In genomic region chr1:206464456-206464964, GRCh38 we compare ENCODE assay signal across 7 cellular contexts. TPM values are rescaled to one million over a fixed set of nuclear protein-coding genes. Genes with fewer than 3 reads are reported as not detected.
DNase-seq lines count a peak whose midpoint lies in the region; ATAC-seq and TF ChIP-seq lines count a peak whose summit lies in the region.

No MANE protein-coding gene starts in this region.

- peak in 3 of 4 donors; percentile 51 to 59 (median 53) for ATAC-seq in psoas muscle
- ATAC-seq in HG03097 (IDR thresholded peaks at IDR 0.05; ENCODE audit: low FRiP score, unreplicated experiment) = no peak

- 60 to 77% (median 66%) methylated on average over 4 of the region's 4 CpGs for WGBS in psoas muscle, 3 donors

- H3K4me1 ChIP-seq in psoas muscle = peaks cover 11% of the 10 kb centered on the region

- TF ChIP-seq CTCF in psoas muscle (IDR thresholded peaks at IDR 0.05) = no peak
- no peak for TF ChIP-seq CTCF in WERI-Rb-1 (IDR thresholded peaks at IDR 0.05; ENCODE audit: low read depth, low read length)

- H3K27ac ChIP-seq in psoas muscle = no peak overlapping the region
- H3K27ac ChIP-seq in WERI-Rb-1 = no peak overlapping the region

- H3K9me3 ChIP-seq in psoas muscle = no peaks in the 10 kb centered on the region
- H3K9me3 ChIP-seq in WERI-Rb-1 (ENCODE audit: severe bottlenecking) = no peaks in the 10 kb centered on the region

- H3K27me3 ChIP-seq in psoas muscle (ENCODE audit: insufficient read depth in 3 of 3, low read length in 2 of 3) (peaks cover 0 to 17% (median 0%) of the 10 kb centered on the region in 3 donors), WERI-Rb-1 (ENCODE audit: insufficient read depth, low read depth, severe bottlenecking) (no peaks in the 10 kb centered on the region)

- intact Hi-C loops in psoas muscle (cut with DNase I) = no loop called here

- H3K36me3 ChIP-seq in psoas muscle (ENCODE audit: insufficient read depth in 1 of 2, low read depth in 1 of 2) = no peaks in the 10 kb centered on the region
- H3K36me3 ChIP-seq in WERI-Rb-1 = peaks cover 13% of the 10 kb centered on the region

- H3K4me3 ChIP-seq in psoas muscle (no peak overlapping the region), WERI-Rb-1 (ENCODE audit: low read depth, low read length) (no peak overlapping the region)

- DNase-seq in ELR (ENCODE audit: low read depth) (peak; percentile 83), RKO (ENCODE audit: low spot score) (peak; percentile 7), epidermal melanocyte (ENCODE audit: insufficient read length, low spot score) (peak; percentile 31), psoas muscle (no peak), WERI-Rb-1 (no peak), HK-2 (ENCODE audit: unreplicated experiment) (no peak)

RNA-seq across cellular contexts. Expression of gene IKBKE, which starts 5.8 kb away (rescaled TPM):
- under 1 TPM; 0.44 to 0.89 (median 0.58) TPM for total RNA-seq in psoas muscle
- polyA plus RNA-seq in psoas muscle = under 1 TPM; 0.14 to 0.32 (median 0.27) TPM

RNA-seq across cellular contexts. Expression of gene RASSF5, which starts 42.8 kb away (rescaled TPM):
- total RNA-seq in psoas muscle = 10 to 100 TPM in 1 of 4 donors, 1 to 10 TPM in 3; 1.5 to 14.6 (median 5.1) TPM
- 1 to 10 TPM; 1.1 to 2.8 (median 1.5) TPM for polyA plus RNA-seq in psoas muscle

Comparison
In these comparisons a context has a peak if more than half of its experiments do, and no peak if none do; other contexts are left out.
1. DNase-seq: peak in ELR (single experiment), RKO (single experiment) and epidermal melanocyte (single experiment); none in psoas muscle (0 of 2), WERI-Rb-1 (single experiment) and HK-2 (single experiment).